In the genomic region with DNA sequence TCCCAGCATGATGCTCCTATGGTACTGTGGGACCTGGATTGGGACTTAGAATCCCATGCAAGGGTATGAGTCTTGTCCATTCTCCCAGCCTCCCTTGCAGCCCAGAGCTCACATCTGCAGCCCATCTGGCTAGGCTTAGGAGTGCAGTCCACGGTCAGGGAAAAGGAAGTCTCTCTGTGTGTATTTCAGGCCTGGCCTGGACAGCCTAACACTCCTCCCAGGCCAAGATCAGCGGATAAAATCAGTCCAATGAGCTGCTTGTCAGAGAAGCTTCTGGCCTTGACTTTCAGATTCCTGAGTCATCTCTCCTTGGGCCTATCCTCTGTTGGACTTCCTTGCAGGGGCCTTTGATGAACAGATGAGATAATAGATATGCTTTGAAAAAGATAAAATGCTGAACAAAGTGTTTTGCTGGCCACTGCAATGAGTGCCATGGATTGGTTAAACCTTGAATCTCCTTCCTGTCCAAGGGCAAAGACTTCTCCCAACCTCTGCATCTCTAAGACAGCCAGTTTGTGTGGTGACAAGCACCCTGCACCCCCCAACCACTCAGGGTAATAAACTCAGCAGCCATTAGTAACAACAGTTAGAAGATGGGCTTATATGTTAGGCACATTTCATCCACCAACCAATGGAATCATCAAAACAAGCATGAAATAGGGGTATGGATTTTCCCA, we compare ENCODE assay signal across 18 cellular contexts.
DNase-seq lines count a peak whose midpoint lies in the region; ATAC-seq and TF ChIP-seq lines count a peak whose summit lies in the region.
"Had no signal": no experiment of that assay in that cellular context is flagged by ENCODE, and none has a peak within 500 bp of the region (broad histone marks: within the 10 kb centered on the region; RNA-seq: fewer than 3 reads in every experiment).

No MANE protein-coding gene starts in this region.

- no peaks in the 10 kb centered on the region for H3K4me1 ChIP-seq in psoas muscle
- no peaks in the 10 kb centered on the region for H3K4me1 ChIP-seq in ascending aorta
- H3K4me1 ChIP-seq: tibial nerve had no signal

- H3K27me3 ChIP-seq in psoas muscle (ENCODE audit: insufficient read depth in 3 of 3, low read length in 2 of 3), result no peaks in the 10 kb centered on the region
- no peaks in the 10 kb centered on the region for H3K27me3 ChIP-seq in ascending aorta
- H3K27me3 ChIP-seq: tibial nerve had no signal

- H3K4me3 ChIP-seq in psoas muscle (no peak overlapping the region), ascending aorta (no peak overlapping the region)
- H3K4me3 ChIP-seq: tibial nerve had no signal

- H3K36me3 ChIP-seq in psoas muscle (ENCODE audit: insufficient read depth in 1 of 2, low read depth in 1 of 2) (no peaks in the 10 kb centered on the region), ascending aorta (no peaks in the 10 kb centered on the region)
- H3K36me3 ChIP-seq: tibial nerve had no signal

- DNase-seq in GM03348 (ENCODE audit: low spot score), result peak; percentile 62
- peak; percentile 74 for DNase-seq in amniotic epithelial cell (ENCODE audit: low read depth)
- no peak for DNase-seq in left cardiac atrium
- DNase-seq in psoas muscle, result peak in 1 of 2 donors; percentile 16
- no peak for DNase-seq in NAMALWA (ENCODE audit: low spot score)
- no peak for DNase-seq in ascending aorta (ENCODE audit: low spot score in 2 of 2)
- no peak for DNase-seq in 8988T
- DNase-seq: activated CD4-positive, alpha-beta T cell treated with anti-CD3 and anti-CD28 coated beads, Interleukin-2, amount 50 U/mL, for 4 hours; caudate nucleus; effector memory CD4-positive, alpha-beta T cell; immature natural killer cell; midbrain; MV-4-11; NCI-H2081 treated with DMSO at 0.1 percent for 48 hours; NCI-H526 treated with DMSO at 0.1 percent for 48 hours had no signal

- ATAC-seq in left cardiac atrium (peak; percentile 61 to 85), psoas muscle (peak; percentile 27 to 67 (median 52)), HG03520 (IDR thresholded peaks at IDR 0.05; ENCODE audit: unreplicated experiment) (no peak)
- ATAC-seq: activated naive CD4-positive, alpha-beta T cell treated with anti-CD3 and anti-CD28 coated beads, Interleukin-2, amount 50 U/mL, for 72 hours had no signal

- intact Hi-C loops in left cardiac atrium (cut with DNase I) (no loop called here), psoas muscle (cut with DNase I) (no loop called here), ascending aorta (cut with DNase I) (no loop called here)

- 26 to 54% (median 33%) methylated on average over 2 of the region's 2 CpGs for WGBS in psoas muscle, 3 donors

- H3K27ac ChIP-seq in psoas muscle (no peak overlapping the region), ascending aorta (no peak overlapping the region)
- H3K27ac ChIP-seq: tibial nerve had no signal

- no peak for TF ChIP-seq CTCF in psoas muscle (IDR thresholded peaks at IDR 0.05)
- TF ChIP-seq CTCF in ascending aorta (IDR thresholded peaks at IDR 0.05), result no peak

- no peaks in the 10 kb centered on the region for H3K9me3 ChIP-seq in psoas muscle
- no peaks in the 10 kb centered on the region for H3K9me3 ChIP-seq in ascending aorta
- H3K9me3 ChIP-seq: tibial nerve had no signal

Comparison
In these comparisons a context has a peak if more than half of its experiments do, and no peak if none do; other contexts are left out.
1. DNase-seq: peak in GM03348 (single experiment) and amniotic epithelial cell (single experiment); none in left cardiac atrium (single experiment), NAMALWA (single experiment), ascending aorta (0 of 2) and 8988T (single experiment).